Comparison of ENCODE assay signal across 14 cellular contexts in genomic region chr2:85902496-85902895, GRCh38. TPM values are rescaled to one million over a fixed set of nuclear protein-coding genes. Genes with fewer than 3 reads are reported as not detected.
DNase-seq lines count a peak whose midpoint lies in the region; ATAC-seq and TF ChIP-seq lines count a peak whose summit lies in the region.
"Had no signal": no experiment of that assay in that cellular context is flagged by ENCODE, and none has a peak within 500 bp of the region (broad histone marks: within the 10 kb centered on the region; RNA-seq: fewer than 3 reads in every experiment).

No MANE protein-coding gene starts in this region.

- H3K4me3 ChIP-seq in BJ (ENCODE audit: low read depth, low read length) = no peak overlapping the region

- CTCF ChIA-PET in BJ (lab: Yijun Ruan, JAX) = interaction anchor here (0.6 to 7.5 kb wide), 3 partner anchors 13 to 120 kb away, joined by 3 to 50 read pairs (median 3); partner anchors contain the start of gene ST3GAL5

- no peaks in the 10 kb centered on the region for H3K36me3 ChIP-seq in BJ (ENCODE audit: control insufficient read depth, insufficient read depth, low read length)

- H3K36me3 Mint-ChIP-seq in T-helper 17 cell (ENCODE audit: low read depth) = peaks cover 11% of the 10 kb centered on the region

- H3K4me3 Mint-ChIP-seq in T-helper 17 cell = peak overlapping the region; percentile 21
- H3K4me3 Mint-ChIP-seq: activated CD8-positive, alpha-beta T cell treated with anti-CD3 and anti-CD28 coated beads, Interleukin-2, amount 10 ng/mL, durations not matched to agents 7 days and 5 days had no signal

- ATAC-seq in T-helper 17 cell = no peak
- no peak for ATAC-seq in HG02884 (IDR thresholded peaks at IDR 0.05; ENCODE audit: unreplicated experiment)
- no peak for ATAC-seq in GM21825 (IDR thresholded peaks at IDR 0.05; ENCODE audit: unreplicated experiment)
- ATAC-seq: activated CD8-positive, alpha-beta T cell treated with anti-CD3 and anti-CD28 coated beads, Interleukin-2, amount 10 ng/mL, durations not matched to agents 7 days and 5 days had no signal

- POLR2A ChIA-PET in BJ (lab: Charles Lee) = interaction anchor here (0.5 kb wide), 1 partner anchor 94 kb away, joined by 3 read pairs; no protein-coding TSS in a partner anchor

- H3K4me1 Mint-ChIP-seq in T-helper 17 cell = peaks cover 26% of the 10 kb centered on the region

- H3K27me3 Mint-ChIP-seq in T-helper 17 cell = peaks cover under 1% of the 10 kb centered on the region

- no peak for TF ChIP-seq CTCF in BJ (IDR thresholded peaks at IDR 0.05; ENCODE audit: insufficient read depth, low read depth, low read length)
- TF ChIP-seq CTCF in GM20000 (IDR thresholded peaks at IDR 0.05; ENCODE audit: extremely low read depth, missing control alignments) = no peak

- no peaks in the 10 kb centered on the region for H3K27me3 ChIP-seq in BJ (ENCODE audit: control insufficient read depth, insufficient read depth, low read length)

- DNase-seq in BJ (ENCODE audit: low read depth) (peak; percentile 59), T-helper 17 cell (no peak), fibroblast of peridontal ligament (ENCODE audit: extremely low read depth) (peak; percentile 15), nucleus accumbens (lab: John Stamatoyannopoulos, UW) (peak in 38 of 56 donors; percentile 18 to 86 (median 54)), SW 1271 (lab: John Stamatoyannopoulos, UW) (no peak), GM20000 (ENCODE audit: low spot score) (no peak)
- DNase-seq: activated CD8-positive, alpha-beta T cell treated with anti-CD3 and anti-CD28 coated beads, Interleukin-2, amount 10 ng/mL, durations not matched to agents 7 days and 5 days; activated gamma-delta T cell; DMS79 treated with DMSO at 0.1 percent for 48 hours; H7; NCI-H1694 treated with DMSO at 0.1 percent for 48 hours; posterior cingulate gyrus had no signal

- no peaks in the 10 kb centered on the region for H3K9me3 ChIP-seq in T-helper 17 cell (ENCODE audit: control insufficient read depth, low read length, poor library complexity, severe bottlenecking)

- H3K27ac Mint-ChIP-seq in T-helper 17 cell = no peak overlapping the region
- H3K27ac Mint-ChIP-seq: activated CD8-positive, alpha-beta T cell treated with anti-CD3 and anti-CD28 coated beads, Interleukin-2, amount 10 ng/mL, durations not matched to agents 7 days and 5 days had no signal

RNA-seq across cellular contexts. Expression of gene ST3GAL5, which starts 13.7 kb away (rescaled TPM):
- polyA plus RNA-seq in BJ (2011; rRNA removed) = 16.0 and 19.7 TPM in 2 replicates
- 9.9 and 10.0 TPM in 2 replicates for polyA minus RNA-seq in BJ (2011; rRNA and poly(A)+ RNA removed)
- 10 to 100 TPM; 26.6 to 34.3 TPM for total RNA-seq in T-helper 17 cell

Comparison
In these comparisons a context has a peak if more than half of its experiments do, and no peak if none do; other contexts are left out.
1. DNase-seq: peak in BJ (single experiment), fibroblast of peridontal ligament (single experiment) and nucleus accumbens (38 of 56); none in T-helper 17 cell (0 of 3), SW 1271 (0 of 2) and GM20000 (single experiment).